Comparison of ENCODE assay signal across 8 cellular contexts in the genomic region with DNA sequence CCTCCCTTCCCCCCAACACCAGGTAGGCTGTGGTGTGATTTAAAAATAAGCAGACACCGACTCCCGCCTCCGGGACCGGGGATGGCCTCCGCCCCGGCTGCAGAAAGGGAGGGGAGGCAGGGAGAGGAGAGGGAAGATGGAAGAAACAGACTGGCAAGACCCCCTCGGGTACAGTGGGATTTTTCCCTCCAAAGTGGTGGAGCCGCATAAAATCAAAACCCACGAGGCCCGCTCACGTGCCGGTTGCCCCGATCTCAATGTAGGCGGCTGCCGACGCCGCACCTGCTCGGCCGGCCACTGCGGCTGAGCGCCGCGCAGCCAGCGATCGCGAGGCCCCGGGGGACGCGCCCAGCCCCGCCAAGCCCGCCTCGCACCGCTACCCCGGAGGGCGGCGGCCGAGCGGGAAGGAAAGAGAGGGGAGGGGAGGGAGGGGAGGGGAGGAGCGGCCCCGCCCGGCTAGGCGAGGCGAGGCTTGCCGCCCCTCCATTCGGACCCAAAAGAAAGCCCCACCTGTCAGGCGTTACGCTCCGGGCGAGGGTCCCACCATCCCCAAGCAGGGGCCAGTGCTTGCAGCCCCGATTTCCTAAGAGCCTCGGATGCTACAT. TPM values are rescaled to one million over a fixed set of nuclear protein-coding genes. Genes with fewer than 3 reads are reported as not detected.
DNase-seq lines count a peak whose midpoint lies in the region; ATAC-seq lines count a peak whose summit lies in the region.

No MANE protein-coding gene starts in this region.

- peak; percentile 34 for ATAC-seq in activated CD8-positive, alpha-beta memory T cell treated with anti-CD3 and anti-CD28 coated beads, Interleukin-2, amount 10 ng/mL, durations not matched to agents 7 days and 5 days
- ATAC-seq in right cardiac atrium (peak; percentile 24 to 53), HG03025 (IDR thresholded peaks at IDR 0.05; ENCODE audit: low FRiP score, unreplicated experiment) (no peak)

- under 1% methylated on average over 51 of the region's 51 CpGs for WGBS in right cardiac atrium

- DNase-seq in CD8-positive, alpha-beta memory T cell: peak in 1 of 5 donors; percentile 14
- peak; percentile 29 for DNase-seq in KBM-7
- no peak for DNase-seq in activated CD8-positive, alpha-beta memory T cell treated with anti-CD3 and anti-CD28 coated beads, Interleukin-2, amount 10 ng/mL, durations not matched to agents 7 days and 5 days
- peak in 2 of 3 donors; percentile 51 for DNase-seq in right cardiac atrium
- peak; percentile 33 for DNase-seq in stimulated activated CD4-positive, alpha-beta T cell treated with anti-CD3 and anti-CD28 coated beads, Interleukin-15, amount 100 ng/mL, for 24 hours
- DNase-seq in GM19240 (ENCODE audit: insufficient read length, low spot score): no peak
- no peak for DNase-seq in occipital lobe (lab: John Stamatoyannopoulos, UW)

- peaks cover 13 to 22% (median 15%) of the 10 kb centered on the region in 3 donors for H3K4me1 Mint-ChIP-seq in CD8-positive, alpha-beta memory T cell
- peaks cover 18% of the 10 kb centered on the region for H3K4me1 Mint-ChIP-seq in activated CD8-positive, alpha-beta memory T cell treated with anti-CD3 and anti-CD28 coated beads, Interleukin-2, amount 10 ng/mL, durations not matched to agents 7 days and 5 days

- H3K36me3 ChIP-seq in CD8-positive, alpha-beta memory T cell (ENCODE audit: insufficient read depth, low read length): no peaks in the 10 kb centered on the region

- intact Hi-C loops in right cardiac atrium (cut with DNase I): no loop called here

- CTCF ChIA-PET in CD8-positive, alpha-beta memory T cell (lab: Charles Lee): no interaction called here
- CTCF ChIA-PET in activated CD8-positive, alpha-beta memory T cell treated with anti-CD3 and anti-CD28 coated beads, Interleukin-2, amount 10 ng/mL, durations not matched to agents 7 days and 5 days (lab: Charles Lee): interaction anchor here (1.0 to 1.6 kb wide), 2 partner anchors 120 to 181 kb away, joined by 3 to 6 read pairs; no protein-coding TSS in a partner anchor

- H3K36me3 Mint-ChIP-seq in CD8-positive, alpha-beta memory T cell: no peaks in the 10 kb centered on the region
- no peaks in the 10 kb centered on the region for H3K36me3 Mint-ChIP-seq in activated CD8-positive, alpha-beta memory T cell treated with anti-CD3 and anti-CD28 coated beads, Interleukin-2, amount 10 ng/mL, durations not matched to agents 7 days and 5 days

- peak overlapping the region; percentile 54 for H3K4me3 ChIP-seq in CD8-positive, alpha-beta memory T cell (ENCODE audit: low read length)
- peak overlapping the region; percentile 63 for H3K4me3 ChIP-seq in right cardiac atrium (ENCODE audit: low read length)

- peaks cover 8% of the 10 kb centered on the region for H3K4me1 ChIP-seq in CD8-positive, alpha-beta memory T cell (ENCODE audit: insufficient read depth, low read length)
- H3K4me1 ChIP-seq in right cardiac atrium (ENCODE audit: control insufficient read depth, insufficient read depth, low read length): no peaks in the 10 kb centered on the region

- H3K27ac Mint-ChIP-seq in CD8-positive, alpha-beta memory T cell: peak overlapping the region in 2 of 8 donors; percentile 52 to 54
- no peak overlapping the region for H3K27ac Mint-ChIP-seq in activated CD8-positive, alpha-beta memory T cell treated with anti-CD3 and anti-CD28 coated beads, Interleukin-2, amount 10 ng/mL, durations not matched to agents 7 days and 5 days

- H3K9me3 ChIP-seq in CD8-positive, alpha-beta memory T cell (ENCODE audit: low read length): no peaks in the 10 kb centered on the region
- H3K9me3 ChIP-seq in right cardiac atrium (ENCODE audit: control insufficient read depth, low read length): no peaks in the 10 kb centered on the region

- in situ Hi-C loops in KBM-7 (cut with MboI; ENCODE audit: low pct_unique_long_range_greater_than_20kb, low sequenced_read_pairs): no loop called here

- POLR2A ChIA-PET in CD8-positive, alpha-beta memory T cell (lab: Charles Lee): no interaction called here

- H3K27me3 Mint-ChIP-seq in CD8-positive, alpha-beta memory T cell: peaks cover 51 to 74% of the 10 kb centered on the region in 2 donors
- H3K27me3 Mint-ChIP-seq in activated CD8-positive, alpha-beta memory T cell treated with anti-CD3 and anti-CD28 coated beads, Interleukin-2, amount 10 ng/mL, durations not matched to agents 7 days and 5 days: peaks cover 75% of the 10 kb centered on the region

- no peak overlapping the region for H3K27ac ChIP-seq in CD8-positive, alpha-beta memory T cell (ENCODE audit: low read depth, low read length)
- H3K27ac ChIP-seq in right cardiac atrium (ENCODE audit: low read length): no peak overlapping the region

- H3K4me3 Mint-ChIP-seq in CD8-positive, alpha-beta memory T cell: peak overlapping the region; percentile 21 to 81 (median 69)
- peak overlapping the region; percentile 63 for H3K4me3 Mint-ChIP-seq in activated CD8-positive, alpha-beta memory T cell treated with anti-CD3 and anti-CD28 coated beads, Interleukin-2, amount 10 ng/mL, durations not matched to agents 7 days and 5 days

- H3K27me3 ChIP-seq in CD8-positive, alpha-beta memory T cell (ENCODE audit: insufficient read depth, low read length, poor library complexity, severe bottlenecking): peaks cover 13% of the 10 kb centered on the region
- H3K27me3 ChIP-seq in right cardiac atrium (ENCODE audit: control insufficient read depth, insufficient read depth): peaks cover 3% of the 10 kb centered on the region

- no peaks in the 10 kb centered on the region for H3K9me3 Mint-ChIP-seq in CD8-positive, alpha-beta memory T cell
- H3K9me3 Mint-ChIP-seq in activated CD8-positive, alpha-beta memory T cell treated with anti-CD3 and anti-CD28 coated beads, Interleukin-2, amount 10 ng/mL, durations not matched to agents 7 days and 5 days (ENCODE audit: low read depth): no peaks in the 10 kb centered on the region

RNA-seq across cellular contexts. Expression of a gene that starts 0.8 kb away (rescaled TPM):
- total RNA-seq in CD8-positive, alpha-beta memory T cell: 1 to 10 TPM in 1 of 2 experiments, under 1 TPM in 1; 0.74 to 1.2 TPM
- polyA plus RNA-seq in CD8-positive, alpha-beta memory T cell: 0.18 TPM
- 1 to 10 TPM in 1 of 2 experiments, under 1 TPM in 1; 0.45 to 1.2 TPM for total RNA-seq in activated CD8-positive, alpha-beta memory T cell treated with anti-CD3 and anti-CD28 coated beads, Interleukin-2, amount 10 ng/mL, durations not matched to agents 7 days and 5 days
- total RNA-seq in right cardiac atrium: 1 to 10 TPM in 1 of 4 donors, under 1 TPM in 3; 0.40 to 1.3 (median 0.60) TPM
- 0.45 TPM for polyA plus RNA-seq in right cardiac atrium
- 435 TPM for total RNA-seq in occipital lobe

RNA-seq across cellular contexts. Expression of a gene that starts 23.2 kb away (rescaled TPM):
- total RNA-seq in CD8-positive, alpha-beta memory T cell: not detected
- polyA plus RNA-seq in CD8-positive, alpha-beta memory T cell: not detected
- not detected for total RNA-seq in activated CD8-positive, alpha-beta memory T cell treated with anti-CD3 and anti-CD28 coated beads, Interleukin-2, amount 10 ng/mL, durations not matched to agents 7 days and 5 days
- total RNA-seq in right cardiac atrium (not detected), occipital lobe (not detected)
- polyA plus RNA-seq in right cardiac atrium: not detected

RNA-seq across cellular contexts. Expression of a gene that starts 53.2 kb away (rescaled TPM):
- total RNA-seq in CD8-positive, alpha-beta memory T cell: not detected
- not detected for polyA plus RNA-seq in CD8-positive, alpha-beta memory T cell
- not detected for total RNA-seq in activated CD8-positive, alpha-beta memory T cell treated with anti-CD3 and anti-CD28 coated beads, Interleukin-2, amount 10 ng/mL, durations not matched to agents 7 days and 5 days
- total RNA-seq in right cardiac atrium (under 1 TPM in 3 of 4 donors, not detected in 1; 0.12 to 0.40 (median 0.17) TPM), occipital lobe (not detected)
- 0.36 TPM for polyA plus RNA-seq in right cardiac atrium

Comparison
In these comparisons a context has a peak if more than half of its experiments do, and no peak if none do; other contexts are left out.
1. DNase-seq: peak in KBM-7 (single experiment), right cardiac atrium (2 of 3) and stimulated activated CD4-positive, alpha-beta T cell treated with anti-CD3 and anti-CD28 coated beads, Interleukin-15, amount 100 ng/mL, for 24 hours (single experiment); none in activated CD8-positive, alpha-beta memory T cell treated with anti-CD3 and anti-CD28 coated beads, Interleukin-2, amount 10 ng/mL, durations not matched to agents 7 days and 5 days (single experiment), GM19240 (single experiment) and occipital lobe (single experiment).
2. RNA of a gene that starts 0.8 kb away (total RNA-seq): 435 TPM in occipital lobe (single experiment); 0.74 to 1.2 TPM in CD8-positive, alpha-beta memory T cell, 0.45 to 1.2 TPM in activated CD8-positive, alpha-beta memory T cell treated with anti-CD3 and anti-CD28 coated beads, Interleukin-2, amount 10 ng/mL, durations not matched to agents 7 days and 5 days and 0.40 to 1.3 TPM in right cardiac atrium; every median in the first group is over 100 times any median in the second.